8 cellular contexts compared by ENCODE assay signal in genomic region chr3:126522363-126522788, GRCh38. TPM values are rescaled to one million over a fixed set of nuclear protein-coding genes. Genes with fewer than 3 reads are reported as not detected.
DNase-seq lines count a peak whose midpoint lies in the region; ATAC-seq and TF ChIP-seq lines count a peak whose summit lies in the region.

No MANE protein-coding gene starts in this region.

- peaks cover 3% of the 10 kb centered on the region for H3K4me1 Mint-ChIP-seq in chondrocyte (ENCODE audit: low read depth)

- no peak overlapping the region for H3K27ac ChIP-seq in left lung

- H3K4me3 Mint-ChIP-seq in chondrocyte (ENCODE audit: unreplicated experiment), result no peak overlapping the region

- DNase-seq in NCI-H345 (lab: John Stamatoyannopoulos, UW) (peak; percentile 35), NCI-H345 treated with DMSO at 0.1 percent for 48 hours (lab: John Stamatoyannopoulos, UW; ENCODE audit: unreplicated experiment) (no peak), NCI-H1105 (lab: John Stamatoyannopoulos, UW) (peak; percentile 68), chondrocyte (ENCODE audit: low spot score) (peak; percentile 65), left lung (peak; percentile 63 to 71)
- DNase-seq in activated CD4-positive, alpha-beta T cell treated with anti-CD3 and anti-CD28 coated beads for 1 hour, result peak; percentile 16
- peak; percentile 12 to 25 for DNase-seq in stimulated activated CD4-positive, alpha-beta T cell treated with anti-CD3 and anti-CD28 coated beads, Interleukin-4, amount 100 ng/mL, for 48 hours (ENCODE audit: low read depth in 2 of 2)

- H3K27me3 ChIP-seq in left lung, result peaks cover 15 to 54% of the 10 kb centered on the region in 2 donors

- H3K4me3 ChIP-seq in left lung, result no peak overlapping the region

- no peaks in the 10 kb centered on the region for H3K36me3 Mint-ChIP-seq in chondrocyte (ENCODE audit: low read depth)

- H3K27me3 Mint-ChIP-seq in chondrocyte (ENCODE audit: low read depth), result peaks cover 19% of the 10 kb centered on the region

- intact Hi-C loops in left lung (cut with DNase I), result no loop called here

- H3K27ac Mint-ChIP-seq in chondrocyte (ENCODE audit: unreplicated experiment), result no peak overlapping the region

- no peaks in the 10 kb centered on the region for H3K36me3 ChIP-seq in left lung

- H3K4me1 ChIP-seq in left lung, result peaks cover 0 to 20% of the 10 kb centered on the region in 2 donors

- H3K9me3 ChIP-seq in left lung, result no peaks in the 10 kb centered on the region

- H3K9me3 Mint-ChIP-seq in chondrocyte (ENCODE audit: low read depth), result no peaks in the 10 kb centered on the region

- ATAC-seq in left lung (peak; percentile 66), HG03097 (IDR thresholded peaks at IDR 0.05; ENCODE audit: low FRiP score, unreplicated experiment) (no peak)

- TF ChIP-seq CTCF in chondrocyte (IDR thresholded peaks at IDR 0.05) (peak; percentile 91), left lung (IDR thresholded peaks at IDR 0.05) (peak; percentile 94 to 96)

RNA-seq across cellular contexts. Expression of gene CHST13, which starts 1.6 kb away (rescaled TPM):
- total RNA-seq in chondrocyte (not detected in 3 replicates), left lung (1 to 10 TPM in 1 of 2 donors, under 1 TPM in 1; 0.61 to 3.0 TPM)

RNA-seq across cellular contexts. Expression of gene UROC1, which starts 4.8 kb away (rescaled TPM):
- total RNA-seq in chondrocyte (0.15 TPM in 1 of 3 replicates, not detected in the others), left lung (not detected)

RNA-seq across cellular contexts. Expression of gene C3orf22, which starts 36.4 kb away (rescaled TPM):
- total RNA-seq in chondrocyte (not detected in 3 replicates), left lung (not detected)

RNA-seq across cellular contexts. Expression of gene ZXDC, which starts 46.7 kb away (rescaled TPM):
- total RNA-seq in chondrocyte (26.3 to 29.7 TPM (median 26.6 TPM) in 3 replicates), left lung (10 to 100 TPM; 30.1 to 36.2 TPM)
